In the genomic region with DNA sequence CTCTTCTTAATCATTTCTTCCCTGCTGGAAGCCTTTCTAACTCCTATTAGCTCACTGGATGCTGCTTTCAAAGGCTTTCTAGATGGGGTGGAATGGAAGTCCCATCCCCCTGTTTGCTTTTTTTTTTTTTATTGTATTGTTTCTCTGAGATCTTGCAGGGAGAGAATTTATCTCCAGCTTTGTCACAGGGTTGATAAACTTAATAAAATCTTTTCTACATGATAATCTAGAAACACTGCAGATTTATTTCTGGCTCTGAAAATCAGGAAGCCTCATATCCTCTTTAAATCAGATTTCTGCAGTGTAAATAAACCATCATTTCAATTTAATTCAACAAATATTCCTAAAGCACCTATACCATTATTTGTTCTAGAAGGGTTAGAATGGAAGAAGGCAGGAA, we compare ENCODE assay signal across 36 cellular contexts.
"Had no signal": no experiment of that assay in that cellular context is flagged by ENCODE, and none has a peak within 500 bp of the region (broad histone marks: within the 10 kb centered on the region; RNA-seq: fewer than 3 reads in every experiment).

No MANE protein-coding gene starts in this region.

- DNase-seq: activated CD4-positive, alpha-beta memory T cell treated with anti-CD3 and anti-CD28 coated beads, Interleukin-2, amount 10 ng/mL, durations not matched to agents 7 days and 5 days; activated CD4-positive, alpha-beta T cell treated with anti-CD3 and anti-CD28 coated beads for 1 hour; activated CD4-positive, alpha-beta T cell treated with anti-CD3 and anti-CD28 coated beads for 36 hours; activated CD4-positive, alpha-beta T cell treated with anti-CD3 and anti-CD28 coated beads for 48 hours; activated CD4-positive, alpha-beta T cell treated with anti-CD3 and anti-CD28 coated beads, Interleukin-2, amount 10 ng/mL, durations not matched to agents 7 days and 5 days; activated CD4-positive, alpha-beta T cell treated with anti-CD3 and anti-CD28 coated beads, Interleukin-2, amount 50 U/mL, for 48 hours; activated CD4-positive, CD25-positive, alpha-beta regulatory T cell; activated CD8-positive, alpha-beta memory T cell treated with anti-CD3 and anti-CD28 coated beads for 24 hours; activated CD8-positive, alpha-beta memory T cell treated with anti-CD3 and anti-CD28 coated beads, Interleukin-2, amount 10 ng/mL, durations not matched to agents 7 days and 5 days; activated CD8-positive, alpha-beta memory T cell treated with anti-CD3 and anti-CD28 coated beads, Interleukin-2, amount 50 U/mL, for 48 hours; activated CD8-positive, alpha-beta T cell treated with anti-CD3 and anti-CD28 coated beads, Interleukin-2, amount 10 ng/mL, durations not matched to agents 7 days and 5 days; activated effector memory CD4-positive, alpha-beta T cell treated with Interleukin-2 at 50 U/mL for 16 hours; activated gamma-delta T cell; activated naive CD4-positive, alpha-beta T cell treated with anti-CD3 and anti-CD28 coated beads, Interleukin-2, amount 10 ng/mL, durations not matched to agents 7 days and 5 days; activated naive CD4-positive, alpha-beta T cell treated with Interleukin-2 at 50 U/mL for 16 hours; activated naive CD8-positive, alpha-beta T cell treated with anti-CD3 and anti-CD28 coated beads, Interleukin-2, amount 10 ng/mL, durations not matched to agents 7 days and 5 days; activated naive CD8-positive, alpha-beta T cell treated with anti-CD3 and anti-CD28 coated beads, Interleukin-2, amount 50 U/mL, for 24 hours; activated T-cell treated with anti-CD3 and anti-CD28 coated beads, Interleukin-2, amount 50 U/mL, for 24 hours; activated T-cell treated with anti-CD3 and anti-CD28 coated beads, Interleukin-2, amount 50 U/mL, for 48 hours; amygdala; anterior cingulate cortex; central memory CD4-positive, alpha-beta T cell; T-helper 1 cell; T-helper 2 cell; T-helper 9 cell; WERI-Rb-1 had no signal

- H3K4me3 Mint-ChIP-seq: activated CD4-positive, alpha-beta memory T cell treated with anti-CD3 and anti-CD28 coated beads, Interleukin-2, amount 10 ng/mL, durations not matched to agents 7 days and 5 days; activated CD4-positive, alpha-beta T cell treated with anti-CD3 and anti-CD28 coated beads for 36 hours; activated CD4-positive, alpha-beta T cell treated with anti-CD3 and anti-CD28 coated beads, Interleukin-2, amount 10 ng/mL, durations not matched to agents 7 days and 5 days; activated CD8-positive, alpha-beta memory T cell treated with anti-CD3 and anti-CD28 coated beads, Interleukin-2, amount 10 ng/mL, durations not matched to agents 7 days and 5 days; activated CD8-positive, alpha-beta T cell treated with anti-CD3 and anti-CD28 coated beads, Interleukin-2, amount 10 ng/mL, durations not matched to agents 7 days and 5 days; activated naive CD4-positive, alpha-beta T cell treated with anti-CD3 and anti-CD28 coated beads, Interleukin-2, amount 10 ng/mL, durations not matched to agents 7 days and 5 days; activated naive CD4-positive, alpha-beta T cell treated with anti-CD3 and anti-CD28 coated beads, Interleukin-2, amount 50 U/mL, for 24 hours; activated naive CD8-positive, alpha-beta T cell; activated naive CD8-positive, alpha-beta T cell treated with anti-CD3 and anti-CD28 coated beads, Interleukin-2, amount 10 ng/mL, durations not matched to agents 7 days and 5 days; activated naive CD8-positive, alpha-beta T cell treated with anti-CD3 and anti-CD28 coated beads, Interleukin-2, amount 50 U/mL, for 24 hours; activated T-cell treated with anti-CD3 and anti-CD28 coated beads, Interleukin-2, amount 50 U/mL, for 24 hours; brain; T-helper 1 cell treated with Interleukin-12 subunit alpha and Interleukin-12 subunit beta and Interleukin-4 antibody, amounts not matched to agents 30 μg/mL and 1 μg/mL, for 36 hours; T-helper 2 cell treated with Interferon-gamma antibody and Interleukin-4, amounts not matched to agents 5 μg/mL and 100 μg/mL, for 36 hours; WTC11 had no signal

- H3K36me3 ChIP-seq: ascending aorta, cardiac muscle cell, WERI-Rb-1 had no signal

- ATAC-seq: activated CD4-positive, alpha-beta T cell treated with anti-CD3 and anti-CD28 coated beads for 36 hours; activated CD4-positive, CD25-positive, alpha-beta regulatory T cell treated with anti-CD3 and anti-CD28 coated beads, Interleukin-2, amount 50 U/mL, for 24 hours; activated CD8-positive, alpha-beta memory T cell treated with anti-CD3 and anti-CD28 coated beads, Interleukin-2, amount 10 ng/mL, durations not matched to agents 7 days and 5 days; activated CD8-positive, alpha-beta T cell treated with anti-CD3 and anti-CD28 coated beads, Interleukin-2, amount 10 ng/mL, durations not matched to agents 7 days and 5 days; activated naive CD8-positive, alpha-beta T cell treated with anti-CD3 and anti-CD28 coated beads, Interleukin-2, amount 50 U/mL, for 24 hours had no signal

- H3K27ac ChIP-seq: ascending aorta, cardiac muscle cell, WERI-Rb-1 had no signal

- H3K4me3 ChIP-seq: ascending aorta, cardiac muscle cell had no signal

- H3K27me3 Mint-ChIP-seq: activated CD4-positive, alpha-beta T cell treated with anti-CD3 and anti-CD28 coated beads, Interleukin-2, amount 10 ng/mL, durations not matched to agents 7 days and 5 days; activated naive CD4-positive, alpha-beta T cell treated with anti-CD3 and anti-CD28 coated beads, Interleukin-2, amount 10 ng/mL, durations not matched to agents 7 days and 5 days; activated naive CD4-positive, alpha-beta T cell treated with anti-CD3 and anti-CD28 coated beads, Interleukin-2, amount 50 U/mL, for 24 hours; brain had no signal

- H3K9me3 Mint-ChIP-seq: activated CD4-positive, alpha-beta memory T cell treated with anti-CD3 and anti-CD28 coated beads, Interleukin-2, amount 10 ng/mL, durations not matched to agents 7 days and 5 days; activated CD4-positive, alpha-beta T cell treated with anti-CD3 and anti-CD28 coated beads, Interleukin-2, amount 10 ng/mL, durations not matched to agents 7 days and 5 days; activated naive CD4-positive, alpha-beta T cell treated with anti-CD3 and anti-CD28 coated beads, Interleukin-2, amount 10 ng/mL, durations not matched to agents 7 days and 5 days; activated naive CD4-positive, alpha-beta T cell treated with anti-CD3 and anti-CD28 coated beads, Interleukin-2, amount 50 U/mL, for 24 hours; activated naive CD8-positive, alpha-beta T cell treated with anti-CD3 and anti-CD28 coated beads, Interleukin-2, amount 10 ng/mL, durations not matched to agents 7 days and 5 days; activated naive CD8-positive, alpha-beta T cell treated with anti-CD3 and anti-CD28 coated beads, Interleukin-2, amount 50 U/mL, for 24 hours; activated T-cell treated with anti-CD3 and anti-CD28 coated beads, Interleukin-2, amount 50 U/mL, for 24 hours; activated T-helper 2 cell treated with anti-CD3 and anti-CD28 coated beads, Interferon-gamma antibody, Interleukin-2, Interleukin-4, amounts not matched to agents 10 μg/mL and 5 μg/mL and 100 μg/mL, durations not matched to agents 14 hours and 24 hours and 36 hours; brain; T-helper 1 cell treated with Interleukin-12 subunit alpha and Interleukin-12 subunit beta and Interleukin-4 antibody, amounts not matched to agents 30 μg/mL and 1 μg/mL, for 36 hours; T-helper 2 cell treated with Interferon-gamma antibody and Interleukin-4, amounts not matched to agents 5 μg/mL and 100 μg/mL, for 36 hours; WTC11 had no signal

- H3K4me1 Mint-ChIP-seq: activated CD4-positive, alpha-beta memory T cell treated with anti-CD3 and anti-CD28 coated beads, Interleukin-2, amount 10 ng/mL, durations not matched to agents 7 days and 5 days; activated CD4-positive, alpha-beta T cell treated with anti-CD3 and anti-CD28 coated beads for 36 hours; activated CD8-positive, alpha-beta memory T cell treated with anti-CD3 and anti-CD28 coated beads, Interleukin-2, amount 10 ng/mL, durations not matched to agents 7 days and 5 days; activated naive CD4-positive, alpha-beta T cell treated with anti-CD3 and anti-CD28 coated beads, Interleukin-2, amount 10 ng/mL, durations not matched to agents 7 days and 5 days; activated naive CD8-positive, alpha-beta T cell treated with anti-CD3 and anti-CD28 coated beads, Interleukin-2, amount 10 ng/mL, durations not matched to agents 7 days and 5 days; activated naive CD8-positive, alpha-beta T cell treated with anti-CD3 and anti-CD28 coated beads, Interleukin-2, amount 50 U/mL, for 24 hours had no signal

- H3K27me3 ChIP-seq: ascending aorta had no signal

- H3K4me1 ChIP-seq: ascending aorta had no signal

- H3K9me3 ChIP-seq: ascending aorta had no signal

- H3K36me3 Mint-ChIP-seq: activated CD8-positive, alpha-beta memory T cell treated with anti-CD3 and anti-CD28 coated beads, Interleukin-2, amount 10 ng/mL, durations not matched to agents 7 days and 5 days; activated naive CD4-positive, alpha-beta T cell treated with anti-CD3 and anti-CD28 coated beads, Interleukin-2, amount 10 ng/mL, durations not matched to agents 7 days and 5 days; activated naive CD4-positive, alpha-beta T cell treated with anti-CD3 and anti-CD28 coated beads, Interleukin-2, amount 50 U/mL, for 24 hours; activated naive CD8-positive, alpha-beta T cell; activated naive CD8-positive, alpha-beta T cell treated with anti-CD3 and anti-CD28 coated beads, Interleukin-2, amount 10 ng/mL, durations not matched to agents 7 days and 5 days; brain; WTC11 had no signal

- H3K27ac Mint-ChIP-seq: activated CD4-positive, alpha-beta memory T cell treated with anti-CD3 and anti-CD28 coated beads, Interleukin-2, amount 10 ng/mL, durations not matched to agents 7 days and 5 days; activated CD4-positive, alpha-beta T cell treated with anti-CD3 and anti-CD28 coated beads for 36 hours; activated CD4-positive, alpha-beta T cell treated with anti-CD3 and anti-CD28 coated beads, Interleukin-2, amount 10 ng/mL, durations not matched to agents 7 days and 5 days; activated CD8-positive, alpha-beta memory T cell treated with anti-CD3 and anti-CD28 coated beads, Interleukin-2, amount 10 ng/mL, durations not matched to agents 7 days and 5 days; activated CD8-positive, alpha-beta T cell treated with anti-CD3 and anti-CD28 coated beads, Interleukin-2, amount 10 ng/mL, durations not matched to agents 7 days and 5 days; activated naive CD4-positive, alpha-beta T cell treated with anti-CD3 and anti-CD28 coated beads, Interleukin-2, amount 10 ng/mL, durations not matched to agents 7 days and 5 days; activated naive CD4-positive, alpha-beta T cell treated with anti-CD3 and anti-CD28 coated beads, Interleukin-2, amount 50 U/mL, for 24 hours; activated naive CD8-positive, alpha-beta T cell; activated naive CD8-positive, alpha-beta T cell treated with anti-CD3 and anti-CD28 coated beads, Interleukin-2, amount 10 ng/mL, durations not matched to agents 7 days and 5 days; activated naive CD8-positive, alpha-beta T cell treated with anti-CD3 and anti-CD28 coated beads, Interleukin-2, amount 50 U/mL, for 24 hours; activated T-cell treated with anti-CD3 and anti-CD28 coated beads, Interleukin-2, amount 50 U/mL, for 24 hours; activated T-helper 2 cell treated with anti-CD3 and anti-CD28 coated beads, Interferon-gamma antibody, Interleukin-2, Interleukin-4, amounts not matched to agents 10 μg/mL and 5 μg/mL and 100 μg/mL, durations not matched to agents 14 hours and 24 hours and 36 hours; T-helper 1 cell treated with Interleukin-12 subunit alpha and Interleukin-12 subunit beta and Interleukin-4 antibody, amounts not matched to agents 30 μg/mL and 1 μg/mL, for 36 hours; T-helper 2 cell treated with Interferon-gamma antibody and Interleukin-4, amounts not matched to agents 5 μg/mL and 100 μg/mL, for 36 hours; WTC11 had no signal
